Comparison of ENCODE assay signal across 23 cellular contexts in the genomic region with DNA sequence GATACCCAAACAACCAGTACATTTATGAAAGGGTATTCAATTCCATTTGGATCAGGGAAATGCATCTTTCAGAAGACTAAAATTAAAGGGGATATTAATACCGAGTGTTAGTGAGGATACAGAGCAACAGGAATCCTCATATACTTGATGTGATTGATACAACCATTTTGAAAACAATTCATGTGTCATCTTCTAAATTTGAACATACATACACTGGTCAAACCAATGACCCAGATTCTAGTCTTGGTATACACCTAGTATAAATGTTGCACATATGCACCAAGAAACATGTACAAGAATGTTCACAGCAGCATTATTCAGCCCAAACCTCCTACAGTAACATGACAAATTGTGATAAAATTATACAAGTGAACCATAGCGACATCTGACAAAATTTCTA.
"Had no signal": no experiment of that assay in that cellular context is flagged by ENCODE, and none has a peak within 500 bp of the region (broad histone marks: within the 10 kb centered on the region; RNA-seq: fewer than 3 reads in every experiment).

No MANE protein-coding gene starts in this region.

- H3K27me3 ChIP-seq: MG63, SJSA1 had no signal

- H3K9me3 ChIP-seq: MG63, SJSA1 had no signal

- H3K4me3 ChIP-seq: MG63, SJSA1, SK-N-MC had no signal

- DNase-seq: KBM-7, MG63, NCI-H1092, NCI-H1105 treated with DMSO at 0.1 percent for 48 hours, NCI-H1417 treated with DMSO at 0.1 percent for 48 hours, NCI-H146, NCI-H1694 treated with DMSO at 0.1 percent for 48 hours, NCI-H1930, NCI-H2081 treated with DMSO at 0.1 percent for 48 hours, NCI-H2171, NCI-H226, NCI-H446, NCI-H510A, NCI-H524 treated with DMSO at 0.1 percent for 48 hours, NCI-H69, NCI-H774, Right ventricle myocardium superior, RPMI8226, SIG-M5, SW 1271 had no signal

- FAIRE-seq: RCC 7860 had no signal

- H3K27ac ChIP-seq: SJSA1, SK-N-MC had no signal

- H3K36me3 ChIP-seq: SJSA1 had no signal
